27 cellular contexts compared by ENCODE assay signal in genomic region chr1:93222987-93223675, GRCh38.
"Had no signal": no experiment of that assay in that cellular context is flagged by ENCODE, and none has a peak within 500 bp of the region (broad histone marks: within the 10 kb centered on the region; RNA-seq: fewer than 3 reads in every experiment).

No MANE protein-coding gene starts in this region.

- H3K27ac ChIP-seq: adrenal gland, esophagus muscularis mucosa, heart right ventricle, left ventricle myocardium inferior, neutrophil, skin epidermis, uterus had no signal

- H3K4me3 Mint-ChIP-seq: activated naive CD8-positive, alpha-beta T cell treated with anti-CD3 and anti-CD28 coated beads for 36 hours; activated T-cell treated with anti-CD3 and anti-CD28 coated beads, Interleukin-2, amount 50 U/mL, for 72 hours; brain; nephron; stimulated activated effector memory CD8-positive, alpha-beta T cell treated with anti-CD3 and anti-CD28 coated beads, Interleukin-12 subunit alpha, Interleukin-12 subunit beta, amount 100 ng/mL, for 72 hours; stimulated activated naive CD8-positive, alpha-beta T cell treated with anti-CD3 and anti-CD28 coated beads, Interleukin-15, amount 100 ng/mL, for 72 hours; T-helper 2 cell treated with Interferon-gamma antibody and Interleukin-4, amounts not matched to agents 5 μg/mL and 100 μg/mL, for 36 hours; type B pancreatic cell had no signal

- H3K4me3 ChIP-seq: adrenal gland, esophagus muscularis mucosa, heart right ventricle, left ventricle myocardium inferior, lung, skin epidermis, uterus had no signal

- DNase-seq: activated CD4-positive, alpha-beta T cell treated with anti-CD3 and anti-CD28 coated beads for 4 hours; activated CD4-positive, alpha-beta T cell treated with anti-CD3 and anti-CD28 coated beads, Interleukin-2, amount 50 U/mL, for 4 hours; activated naive CD4-positive, alpha-beta T cell treated with Interleukin-2 at 50 U/mL for 16 hours; activated naive CD8-positive, alpha-beta T cell treated with anti-CD3 and anti-CD28 coated beads for 36 hours; activated T-cell treated with anti-CD3 and anti-CD28 coated beads for 4 hours; activated T-cell treated with anti-CD3 and anti-CD28 coated beads, Interleukin-2, amount 50 U/mL, for 72 hours; adrenal gland; aorta; central memory CD4-positive, alpha-beta T cell; foreskin melanocyte; heart right ventricle; left ventricle myocardium inferior; stimulated activated CD4-positive, alpha-beta T cell treated with anti-CD3 and anti-CD28 coated beads, Interleukin-4, amount 100 ng/mL, for 24 hours; stimulated activated naive CD8-positive, alpha-beta T cell treated with anti-CD3 and anti-CD28 coated beads, Interleukin-15, amount 100 ng/mL, for 72 hours; substantia nigra; T-helper 1 cell; uterus had no signal

- H3K27me3 Mint-ChIP-seq: activated naive CD8-positive, alpha-beta T cell treated with anti-CD3 and anti-CD28 coated beads for 36 hours; brain; stimulated activated naive CD8-positive, alpha-beta T cell treated with anti-CD3 and anti-CD28 coated beads, Interleukin-15, amount 100 ng/mL, for 72 hours; type B pancreatic cell had no signal

- H3K9me3 ChIP-seq: adrenal gland, esophagus muscularis mucosa, neutrophil, uterus had no signal

- H3K4me1 Mint-ChIP-seq: nephron had no signal

- H3K27me3 ChIP-seq: adrenal gland, esophagus muscularis mucosa, heart right ventricle, neutrophil, uterus had no signal

- H3K4me1 ChIP-seq: adrenal gland, esophagus muscularis mucosa, heart right ventricle, left ventricle myocardium inferior, uterus had no signal

- H3K9me3 Mint-ChIP-seq: activated T-cell treated with anti-CD3 and anti-CD28 coated beads, Interleukin-2, amount 50 U/mL, for 72 hours; stimulated activated naive CD8-positive, alpha-beta T cell treated with anti-CD3 and anti-CD28 coated beads, Interleukin-15, amount 100 ng/mL, for 72 hours; type B pancreatic cell had no signal

- ATAC-seq: activated T-cell treated with anti-CD3 and anti-CD28 coated beads, Interleukin-2, amount 50 U/mL, for 72 hours; heart right ventricle; sciatic nerve; stimulated activated effector memory CD8-positive, alpha-beta T cell treated with anti-CD3 and anti-CD28 coated beads, Interleukin-12 subunit alpha, Interleukin-12 subunit beta, amount 100 ng/mL, for 72 hours; stimulated activated naive CD8-positive, alpha-beta T cell treated with anti-CD3 and anti-CD28 coated beads, Interleukin-15, amount 100 ng/mL, for 72 hours had no signal

- H3K27ac Mint-ChIP-seq: activated naive CD8-positive, alpha-beta T cell treated with anti-CD3 and anti-CD28 coated beads for 36 hours; activated T-cell treated with anti-CD3 and anti-CD28 coated beads, Interleukin-2, amount 50 U/mL, for 72 hours; nephron; stimulated activated effector memory CD8-positive, alpha-beta T cell treated with anti-CD3 and anti-CD28 coated beads, Interleukin-12 subunit alpha, Interleukin-12 subunit beta, amount 100 ng/mL, for 72 hours; stimulated activated naive CD8-positive, alpha-beta T cell treated with anti-CD3 and anti-CD28 coated beads, Interleukin-15, amount 100 ng/mL, for 72 hours; type B pancreatic cell had no signal

- H3K36me3 ChIP-seq: adrenal gland, esophagus muscularis mucosa, uterus had no signal
